Comparison of ENCODE assay signal across 1 cellular context in the genomic region with DNA sequence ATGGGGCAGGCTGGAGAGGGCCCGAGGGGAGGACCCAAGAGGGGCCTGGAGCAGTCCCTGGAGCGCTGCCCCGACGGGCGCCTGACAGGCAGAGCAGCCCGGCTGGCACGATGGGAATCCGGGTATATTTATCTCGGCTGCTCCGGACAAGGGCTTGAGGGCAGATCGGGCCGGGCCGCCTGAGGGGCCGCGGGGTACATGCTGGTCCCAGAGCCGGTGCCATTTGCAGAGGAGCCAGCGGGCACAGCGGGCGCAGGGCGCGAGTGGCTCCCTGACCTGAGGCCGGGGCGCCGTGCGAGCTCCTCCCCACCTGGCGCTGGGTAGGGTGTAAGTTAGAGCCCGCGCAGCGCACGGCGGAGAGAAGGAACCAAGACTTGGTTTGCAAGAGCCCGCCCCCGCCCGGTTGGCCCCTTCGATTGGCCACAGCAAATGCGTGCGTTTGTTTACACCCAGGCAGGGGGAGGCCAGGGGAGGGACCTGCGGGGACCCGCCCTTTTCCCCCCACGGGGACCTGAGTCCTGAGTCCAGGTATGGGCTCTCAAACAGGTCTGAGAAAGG.
A peak's percentile ranks its signal among the peaks of the same experiment; 100 is the strongest.
TF ChIP-seq lines count a peak whose summit lies in the region.

No MANE protein-coding gene starts in this region.

TF ChIP-seq in HepG2, 621 proteins besides CTCF, POLR2A, EP300 and RAD21 (continued from another document and continues in another):
- TF ChIP-seq, protein P1, sequence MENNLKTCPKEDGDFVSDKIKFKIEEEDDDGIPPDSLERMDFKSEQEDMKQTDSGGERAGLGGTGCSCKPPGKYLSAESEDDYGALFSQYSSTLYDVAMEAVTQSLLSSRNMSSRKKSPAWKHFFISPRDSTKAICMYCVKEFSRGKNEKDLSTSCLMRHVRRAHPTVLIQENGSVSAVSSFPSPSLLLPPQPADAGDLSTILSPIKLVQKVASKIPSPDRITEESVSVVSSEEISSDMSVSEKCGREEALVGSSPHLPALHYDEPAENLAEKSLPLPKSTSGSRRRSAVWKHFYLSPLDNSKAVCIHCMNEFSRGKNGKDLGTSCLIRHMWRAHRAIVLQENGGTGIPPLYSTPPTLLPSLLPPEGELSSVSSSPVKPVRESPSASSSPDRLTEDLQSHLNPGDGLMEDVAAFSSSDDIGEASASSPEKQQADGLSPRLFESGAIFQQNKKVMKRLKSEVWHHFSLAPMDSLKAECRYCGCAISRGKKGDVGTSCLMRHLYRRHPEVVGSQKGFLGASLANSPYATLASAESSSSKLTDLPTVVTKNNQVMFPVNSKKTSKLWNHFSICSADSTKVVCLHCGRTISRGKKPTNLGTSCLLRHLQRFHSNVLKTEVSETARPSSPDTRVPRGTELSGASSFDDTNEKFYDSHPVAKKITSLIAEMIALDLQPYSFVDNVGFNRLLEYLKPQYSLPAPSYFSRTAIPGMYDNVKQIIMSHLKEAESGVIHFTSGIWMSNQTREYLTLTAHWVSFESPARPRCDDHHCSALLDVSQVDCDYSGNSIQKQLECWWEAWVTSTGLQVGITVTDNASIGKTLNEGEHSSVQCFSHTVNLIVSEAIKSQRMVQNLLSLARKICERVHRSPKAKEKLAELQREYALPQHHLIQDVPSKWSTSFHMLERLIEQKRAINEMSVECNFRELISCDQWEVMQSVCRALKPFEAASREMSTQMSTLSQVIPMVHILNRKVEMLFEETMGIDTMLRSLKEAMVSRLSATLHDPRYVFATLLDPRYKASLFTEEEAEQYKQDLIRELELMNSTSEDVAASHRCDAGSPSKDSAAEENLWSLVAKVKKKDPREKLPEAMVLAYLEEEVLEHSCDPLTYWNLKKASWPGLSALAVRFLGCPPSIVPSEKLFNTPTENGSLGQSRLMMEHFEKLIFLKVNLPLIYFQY (CRISPR knock-in tag; IDR thresholded peaks at IDR 0.05; ENCODE audit: borderline replicate concordance) = no peak
- TF ChIP-seq ZSCAN31 (CRISPR knock-in tag; IDR thresholded peaks at IDR 0.05; ENCODE audit: low read depth) (no peak), U2AF2 (IDR thresholded peaks at IDR 0.05; ENCODE audit: low read depth, low read length) (no peak), ZNF207 (IDR thresholded peaks at IDR 0.05; ENCODE audit: borderline replicate concordance) (no peak), ZNF460 (CRISPR knock-in tag; IDR thresholded peaks at IDR 0.05; ENCODE audit: borderline replicate concordance) (peak; percentile 21; the same call in 1 of the 2 replicates), ZBTB37 (CRISPR knock-in tag; IDR thresholded peaks at IDR 0.05) (no peak), LCORL (IDR thresholded peaks at IDR 0.05) (no peak), LCORL (CRISPR knock-in tag; IDR thresholded peaks at IDR 0.05) (no peak), ZNF446 (CRISPR knock-in tag; IDR thresholded peaks at IDR 0.05) (no peak), REPIN1 (CRISPR knock-in tag; IDR thresholded peaks at IDR 0.05; ENCODE audit: borderline replicate concordance, low read depth) (peak; percentile 49; the same call in 1 of the 2 replicates), SOX6 (IDR thresholded peaks at IDR 0.05) (no peak), SOX6 (CRISPR knock-in tag; IDR thresholded peaks at IDR 0.05) (no peak; the same call in none of the 2 replicates), HDAC2 (CRISPR knock-in tag; IDR thresholded peaks at IDR 0.05) (peak; percentile 39; the same call in 1 of the 2 replicates), NFRKB (IDR thresholded peaks at IDR 0.05) (no peak), ATF2 (CRISPR knock-in tag; IDR thresholded peaks at IDR 0.05) (no peak), ZNF616 (CRISPR knock-in tag; IDR thresholded peaks at IDR 0.05; ENCODE audit: low read depth) (no peak), NFAT5 (CRISPR knock-in tag; IDR thresholded peaks at IDR 0.05) (no peak), ISL2 (CRISPR knock-in tag; IDR thresholded peaks at IDR 0.05) (no peak), GPN1 (CRISPR knock-in tag; IDR thresholded peaks at IDR 0.05; ENCODE audit: borderline replicate concordance) (no peak), TAF15 (IDR thresholded peaks at IDR 0.05; ENCODE audit: low read depth, low read length, poor library complexity, severe bottlenecking) (no peak), ATF5 (CRISPR knock-in tag; IDR thresholded peaks at IDR 0.05; ENCODE audit: low read depth) (no peak), STAG1 (CRISPR knock-in tag; IDR thresholded peaks at IDR 0.05) (no peak), ZKSCAN1 (IDR thresholded peaks at IDR 0.05; ENCODE audit: low read length) (no peak)
- TF ChIP-seq, protein P2, sequence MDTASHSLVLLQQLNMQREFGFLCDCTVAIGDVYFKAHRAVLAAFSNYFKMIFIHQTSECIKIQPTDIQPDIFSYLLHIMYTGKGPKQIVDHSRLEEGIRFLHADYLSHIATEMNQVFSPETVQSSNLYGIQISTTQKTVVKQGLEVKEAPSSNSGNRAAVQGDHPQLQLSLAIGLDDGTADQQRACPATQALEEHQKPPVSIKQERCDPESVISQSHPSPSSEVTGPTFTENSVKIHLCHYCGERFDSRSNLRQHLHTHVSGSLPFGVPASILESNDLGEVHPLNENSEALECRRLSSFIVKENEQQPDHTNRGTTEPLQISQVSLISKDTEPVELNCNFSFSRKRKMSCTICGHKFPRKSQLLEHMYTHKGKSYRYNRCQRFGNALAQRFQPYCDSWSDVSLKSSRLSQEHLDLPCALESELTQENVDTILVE (CRISPR knock-in tag; IDR thresholded peaks at IDR 0.05) = no peak
- TF ChIP-seq, protein P3, sequence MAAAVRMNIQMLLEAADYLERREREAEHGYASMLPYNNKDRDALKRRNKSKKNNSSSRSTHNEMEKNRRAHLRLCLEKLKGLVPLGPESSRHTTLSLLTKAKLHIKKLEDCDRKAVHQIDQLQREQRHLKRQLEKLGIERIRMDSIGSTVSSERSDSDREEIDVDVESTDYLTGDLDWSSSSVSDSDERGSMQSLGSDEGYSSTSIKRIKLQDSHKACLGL (CRISPR knock-in tag; IDR thresholded peaks at IDR 0.05) = peak; percentile 60; the same call in 1 of the 2 replicates
- TF ChIP-seq, protein P4, sequence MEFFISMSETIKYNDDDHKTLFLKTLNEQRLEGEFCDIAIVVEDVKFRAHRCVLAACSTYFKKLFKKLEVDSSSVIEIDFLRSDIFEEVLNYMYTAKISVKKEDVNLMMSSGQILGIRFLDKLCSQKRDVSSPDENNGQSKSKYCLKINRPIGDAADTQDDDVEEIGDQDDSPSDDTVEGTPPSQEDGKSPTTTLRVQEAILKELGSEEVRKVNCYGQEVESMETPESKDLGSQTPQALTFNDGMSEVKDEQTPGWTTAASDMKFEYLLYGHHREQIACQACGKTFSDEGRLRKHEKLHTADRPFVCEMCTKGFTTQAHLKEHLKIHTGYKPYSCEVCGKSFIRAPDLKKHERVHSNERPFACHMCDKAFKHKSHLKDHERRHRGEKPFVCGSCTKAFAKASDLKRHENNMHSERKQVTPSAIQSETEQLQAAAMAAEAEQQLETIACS (CRISPR knock-in tag; IDR thresholded peaks at IDR 0.05) = no peak
- TF ChIP-seq, protein P5, sequence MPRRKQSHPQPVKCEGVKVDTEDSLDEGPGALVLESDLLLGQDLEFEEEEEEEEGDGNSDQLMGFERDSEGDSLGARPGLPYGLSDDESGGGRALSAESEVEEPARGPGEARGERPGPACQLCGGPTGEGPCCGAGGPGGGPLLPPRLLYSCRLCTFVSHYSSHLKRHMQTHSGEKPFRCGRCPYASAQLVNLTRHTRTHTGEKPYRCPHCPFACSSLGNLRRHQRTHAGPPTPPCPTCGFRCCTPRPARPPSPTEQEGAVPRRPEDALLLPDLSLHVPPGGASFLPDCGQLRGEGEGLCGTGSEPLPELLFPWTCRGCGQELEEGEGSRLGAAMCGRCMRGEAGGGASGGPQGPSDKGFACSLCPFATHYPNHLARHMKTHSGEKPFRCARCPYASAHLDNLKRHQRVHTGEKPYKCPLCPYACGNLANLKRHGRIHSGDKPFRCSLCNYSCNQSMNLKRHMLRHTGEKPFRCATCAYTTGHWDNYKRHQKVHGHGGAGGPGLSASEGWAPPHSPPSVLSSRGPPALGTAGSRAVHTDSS (CRISPR knock-in tag; conservative IDR thresholded peaks at IDR 0.05) = no peak
- TF ChIP-seq, protein P6, sequence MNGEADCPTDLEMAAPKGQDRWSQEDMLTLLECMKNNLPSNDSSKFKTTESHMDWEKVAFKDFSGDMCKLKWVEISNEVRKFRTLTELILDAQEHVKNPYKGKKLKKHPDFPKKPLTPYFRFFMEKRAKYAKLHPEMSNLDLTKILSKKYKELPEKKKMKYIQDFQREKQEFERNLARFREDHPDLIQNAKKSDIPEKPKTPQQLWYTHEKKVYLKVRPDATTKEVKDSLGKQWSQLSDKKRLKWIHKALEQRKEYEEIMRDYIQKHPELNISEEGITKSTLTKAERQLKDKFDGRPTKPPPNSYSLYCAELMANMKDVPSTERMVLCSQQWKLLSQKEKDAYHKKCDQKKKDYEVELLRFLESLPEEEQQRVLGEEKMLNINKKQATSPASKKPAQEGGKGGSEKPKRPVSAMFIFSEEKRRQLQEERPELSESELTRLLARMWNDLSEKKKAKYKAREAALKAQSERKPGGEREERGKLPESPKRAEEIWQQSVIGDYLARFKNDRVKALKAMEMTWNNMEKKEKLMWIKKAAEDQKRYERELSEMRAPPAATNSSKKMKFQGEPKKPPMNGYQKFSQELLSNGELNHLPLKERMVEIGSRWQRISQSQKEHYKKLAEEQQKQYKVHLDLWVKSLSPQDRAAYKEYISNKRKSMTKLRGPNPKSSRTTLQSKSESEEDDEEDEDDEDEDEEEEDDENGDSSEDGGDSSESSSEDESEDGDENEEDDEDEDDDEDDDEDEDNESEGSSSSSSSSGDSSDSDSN (CRISPR knock-in tag; IDR thresholded peaks at IDR 0.05) = peak; percentile 50; the same call in 1 of the 2 replicates
